12 cellular contexts compared by ENCODE assay signal in genomic region chr11:17473071-17473744, GRCh38. TPM values are rescaled to one million over a fixed set of nuclear protein-coding genes. Genes with fewer than 3 reads are reported as not detected.
A peak's percentile ranks its signal among the peaks of the same experiment; 100 is the strongest.
DNase-seq lines count a peak whose midpoint lies in the region; ATAC-seq and TF ChIP-seq lines count a peak whose summit lies in the region.
"Had no signal": no experiment of that assay in that cellular context is flagged by ENCODE, and none has a peak within 500 bp of the region (broad histone marks: within the 10 kb centered on the region; RNA-seq: fewer than 3 reads in every experiment).

No MANE protein-coding gene starts in this region.

- H3K4me3 Mint-ChIP-seq in immature natural killer cell, result no peak overlapping the region
- H3K4me3 Mint-ChIP-seq: activated naive CD4-positive, alpha-beta T cell treated with anti-CD3 and anti-CD28 coated beads, Interleukin-2, amount 50 U/mL, for 24 hours; stimulated activated effector memory CD8-positive, alpha-beta T cell treated with anti-CD3 and anti-CD28 coated beads, Interleukin-12 subunit alpha, Interleukin-12 subunit beta, amount 100 ng/mL, for 72 hours had no signal

- TF ChIP-seq POLR2A in upper lobe of left lung (IDR thresholded peaks at IDR 0.05), result no peak

- H3F3A ChIP-seq in PC-3 (ENCODE audit: low read length, unreplicated experiment), result no peaks in the 10 kb centered on the region

- POLR2A ChIA-PET in PC-3 (lab: Charles Lee; ENCODE audit: unreplicated experiment), result no interaction called here

- no peaks in the 10 kb centered on the region for H3K9me2 ChIP-seq in PC-3 (replicated peaks; ENCODE audit: low read length)

- intact Hi-C loops in PC-3 (cut with micrococcal nuclease), result no loop called here

- no peak for TF ChIP-seq EP300 in upper lobe of left lung (IDR thresholded peaks at IDR 0.05)

- H3K4me2 ChIP-seq in PC-3 (ENCODE audit: low read length), result no peak overlapping the region

- no peak overlapping the region for H3K27ac ChIP-seq in PC-3 (ENCODE audit: low read length)
- H3K27ac ChIP-seq in upper lobe of left lung, result no peak overlapping the region
- H3K27ac ChIP-seq: gastroesophageal sphincter, psoas muscle had no signal

- H3K9me3 ChIP-seq in PC-3 (ENCODE audit: low read length) (no peaks in the 10 kb centered on the region), upper lobe of left lung (no peaks in the 10 kb centered on the region)
- H3K9me3 ChIP-seq: gastroesophageal sphincter, psoas muscle had no signal

- BruUV-seq in PC-3 (replicated peaks; lab: Mats Ljungman, UMichigan), result no TSS peak

- CTCF ChIA-PET in PC-3 (lab: Charles Lee), result interaction anchor here (0.7 kb wide), 2 partner anchors 89 to 119 kb away, joined by 4 read pairs; no protein-coding TSS in a partner anchor

- H3K36me3 Mint-ChIP-seq in immature natural killer cell, result no peaks in the 10 kb centered on the region
- H3K36me3 Mint-ChIP-seq: activated naive CD4-positive, alpha-beta T cell treated with anti-CD3 and anti-CD28 coated beads, Interleukin-2, amount 50 U/mL, for 24 hours; stimulated activated effector memory CD8-positive, alpha-beta T cell treated with anti-CD3 and anti-CD28 coated beads, Interleukin-12 subunit alpha, Interleukin-12 subunit beta, amount 100 ng/mL, for 72 hours had no signal

- H3K4me1 Mint-ChIP-seq in immature natural killer cell, result no peaks in the 10 kb centered on the region
- H3K4me1 Mint-ChIP-seq: activated naive CD4-positive, alpha-beta T cell treated with anti-CD3 and anti-CD28 coated beads, Interleukin-2, amount 50 U/mL, for 24 hours; stimulated activated effector memory CD8-positive, alpha-beta T cell treated with anti-CD3 and anti-CD28 coated beads, Interleukin-12 subunit alpha, Interleukin-12 subunit beta, amount 100 ng/mL, for 72 hours had no signal

- H3K79me2 ChIP-seq in PC-3 (ENCODE audit: low read length), result no peaks in the 10 kb centered on the region

- H3K27me3 ChIP-seq in H7 (ENCODE audit: control insufficient read depth, insufficient read depth, low read length) (peaks cover 51% of the 10 kb centered on the region), PC-3 (ENCODE audit: low read length) (peaks cover 48% of the 10 kb centered on the region), upper lobe of left lung (peaks cover 0 to 25% (median 11%) of the 10 kb centered on the region in 4 donors)

- H2AFZ ChIP-seq in PC-3 (ENCODE audit: low read length), result no peak overlapping the region

- no peaks in the 10 kb centered on the region for H3K9me3 Mint-ChIP-seq in immature natural killer cell
- H3K9me3 Mint-ChIP-seq: activated naive CD4-positive, alpha-beta T cell treated with anti-CD3 and anti-CD28 coated beads, Interleukin-2, amount 50 U/mL, for 24 hours; stimulated activated effector memory CD8-positive, alpha-beta T cell treated with anti-CD3 and anti-CD28 coated beads, Interleukin-12 subunit alpha, Interleukin-12 subunit beta, amount 100 ng/mL, for 72 hours had no signal

- peak; percentile 61 for TF ChIP-seq CTCF in PC-3 (conservative IDR thresholded peaks at IDR 0.05; ENCODE audit: low read depth, low read length)
- peak; percentile 23 for TF ChIP-seq CTCF in foreskin fibroblast (IDR thresholded peaks at IDR 0.05; ENCODE audit: low read depth, low read length)
- no peak for TF ChIP-seq CTCF in upper lobe of left lung (IDR thresholded peaks at IDR 0.05)

- H3K4me3 ChIP-seq in H7 (ENCODE audit: insufficient read depth, low read depth, low read length) (no peak overlapping the region), PC-3 (ENCODE audit: low read length) (no peak overlapping the region), foreskin fibroblast (ENCODE audit: low read depth in 1 of 2, low read length in 2 of 2) (no peak overlapping the region), upper lobe of left lung (no peak overlapping the region)
- H3K4me3 ChIP-seq: gastroesophageal sphincter, psoas muscle had no signal

- H3K27ac Mint-ChIP-seq in immature natural killer cell, result no peak overlapping the region
- H3K27ac Mint-ChIP-seq: activated naive CD4-positive, alpha-beta T cell treated with anti-CD3 and anti-CD28 coated beads, Interleukin-2, amount 50 U/mL, for 24 hours; stimulated activated effector memory CD8-positive, alpha-beta T cell treated with anti-CD3 and anti-CD28 coated beads, Interleukin-12 subunit alpha, Interleukin-12 subunit beta, amount 100 ng/mL, for 72 hours had no signal

- H3K36me3 ChIP-seq in H7 (replicated peaks; ENCODE audit: control insufficient read depth, insufficient read depth, low read length), result no peaks in the 10 kb centered on the region
- H3K36me3 ChIP-seq in PC-3 (ENCODE audit: low read depth, low read length), result no peaks in the 10 kb centered on the region
- no peaks in the 10 kb centered on the region for H3K36me3 ChIP-seq in upper lobe of left lung
- H3K36me3 ChIP-seq: gastroesophageal sphincter had no signal

- H4K20me1 ChIP-seq in PC-3 (ENCODE audit: low read length), result no peaks in the 10 kb centered on the region

- no peaks in the 10 kb centered on the region for H3K4me1 ChIP-seq in PC-3 (ENCODE audit: insufficient read depth, low read length)
- H3K4me1 ChIP-seq in upper lobe of left lung, result peaks cover 4 to 14% (median 9%) of the 10 kb centered on the region in 4 donors
- H3K4me1 ChIP-seq: psoas muscle had no signal

- H3K9ac ChIP-seq in PC-3 (ENCODE audit: low read length), result no peak overlapping the region

- DNase-seq in A172 (ENCODE audit: low spot score) (peak; percentile 52), H7 (peak; percentile 92), PC-3 (peak; percentile 56), foreskin fibroblast (peak; percentile 6 to 26), upper lobe of left lung (no peak), immature natural killer cell (no peak), NCI-H2081 (lab: John Stamatoyannopoulos, UW) (no peak)
- no peak for DNase-seq in effector CD8-positive, alpha-beta T cell (lab: John Stamatoyannopoulos, UW)
- DNase-seq: psoas muscle had no signal

- 50 to 53% methylated on average over 4 to 6 of the region's 6 CpGs for WGBS in upper lobe of left lung, 2 donors

- H3K27me3 Mint-ChIP-seq in immature natural killer cell (ENCODE audit: low read depth in 3 of 3), result peaks cover 9 to 22% (median 16%) of the 10 kb centered on the region in 3 donors

- ATAC-seq in PC-3 (peak; percentile 70), upper lobe of left lung (ENCODE audit: low FRiP score in 2 of 2) (no peak)
- ATAC-seq: gastroesophageal sphincter; psoas muscle; stimulated activated effector memory CD8-positive, alpha-beta T cell treated with anti-CD3 and anti-CD28 coated beads, Interleukin-12 subunit alpha, Interleukin-12 subunit beta, amount 100 ng/mL, for 72 hours had no signal

RNA-seq across cellular contexts. Expression of gene ABCC8, which starts 3.4 kb away (rescaled TPM):
- total RNA-seq in A172 (2014; rRNA removed; shearing (Covaris generic)), result not detected in 2 replicates
- 0.15 and 0.55 TPM in 2 replicates for total RNA-seq in H7 (2014; rRNA removed; shearing (Covaris generic))
- total RNA-seq in PC-3 (2014; rRNA removed), result not detected in 2 replicates
- total RNA-seq in upper lobe of left lung, result 10 to 100 TPM in 3 of 6 donors, 1 to 10 TPM in 3; 1.7 to 62.7 (median 12.5) TPM
- polyA plus RNA-seq in immature natural killer cell, result not detected

Comparison
In these comparisons a context has a peak if more than half of its experiments do, and no peak if none do; other contexts are left out.
1. DNase-seq: peak in A172 (single experiment), H7 (single experiment), PC-3 (single experiment) and foreskin fibroblast (2 of 2); none in upper lobe of left lung (0 of 2), effector CD8-positive, alpha-beta T cell (single experiment), immature natural killer cell (0 of 3) and NCI-H2081 (0 of 2).
2. CTCF ChIP-seq: peak in PC-3 (single experiment) and foreskin fibroblast (single experiment); none in upper lobe of left lung (0 of 6).